ENCODE assay signal across 8 cellular contexts in the genomic region with DNA sequence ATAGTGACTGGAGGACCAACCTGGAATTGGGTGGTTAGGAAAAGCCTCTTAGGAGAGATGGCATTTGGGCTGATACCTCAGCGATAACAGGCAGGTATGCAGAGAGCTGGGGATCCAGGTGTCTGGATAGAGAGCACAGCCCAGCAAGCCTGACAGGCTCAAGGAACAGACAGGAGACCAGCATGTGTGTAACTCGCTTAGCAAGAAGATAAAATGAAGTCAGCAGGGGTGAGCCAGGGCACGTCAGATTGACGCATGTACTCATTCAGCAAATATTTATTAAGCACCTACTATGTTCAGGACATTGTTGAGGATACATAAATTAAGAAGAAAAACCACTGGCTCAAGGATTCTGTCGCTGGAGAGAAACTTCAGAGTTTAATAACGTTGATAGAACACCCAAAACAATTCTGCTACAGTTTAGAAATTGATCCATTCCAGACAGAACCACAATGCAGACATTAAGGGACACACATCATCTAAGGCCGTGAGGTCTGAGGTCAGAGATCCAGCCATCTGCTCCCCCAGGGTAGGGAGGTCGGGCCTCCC. TPM values are rescaled to one million over a fixed set of nuclear protein-coding genes. Genes with fewer than 3 reads are reported as not detected.
DNase-seq lines count a peak whose midpoint lies in the region; ATAC-seq and TF ChIP-seq lines count a peak whose summit lies in the region.

No MANE protein-coding gene starts in this region.

- H3K9me3 Mint-ChIP-seq in type B pancreatic cell = no peaks in the 10 kb centered on the region

- peaks cover 6% of the 10 kb centered on the region for H3K4me1 Mint-ChIP-seq in type B pancreatic cell (ENCODE audit: unreplicated experiment)

- H3K9me3 ChIP-seq in cardiac muscle cell (ENCODE audit: low read depth) = no peaks in the 10 kb centered on the region
- H3K9me3 ChIP-seq in left lung = no peaks in the 10 kb centered on the region

- H3K36me3 ChIP-seq in cardiac muscle cell = no peaks in the 10 kb centered on the region
- no peaks in the 10 kb centered on the region for H3K36me3 ChIP-seq in left lung

- peak overlapping the region; percentile 94 for H3K27ac Mint-ChIP-seq in type B pancreatic cell

- ATAC-seq in Right ventricle myocardium inferior (no peak), left lung (peak; percentile 1)

- intact Hi-C loops in Right ventricle myocardium inferior (cut with DNase I) (loop anchor here (5.0 kb wide), 1 partner anchor 94 kb away; no protein-coding TSS in a partner anchor), left lung (cut with DNase I) (no loop called here)

- no peak for TF ChIP-seq CTCF in cardiac muscle cell (IDR thresholded peaks at IDR 0.05; ENCODE audit: low read depth, low read length)
- TF ChIP-seq CTCF in left lung (IDR thresholded peaks at IDR 0.05) = no peak
- no peak for TF ChIP-seq CTCF in type B pancreatic cell (conservative IDR thresholded peaks at IDR 0.05)

- DNase-seq in cardiac muscle cell (ENCODE audit: low read depth in 1 of 2, low spot score in 1 of 2) (peak in 1 of 2 donors; percentile 30), Right ventricle myocardium inferior (ENCODE audit: missing footprints) (no peak), left lung (no peak), type B pancreatic cell (ENCODE audit: extremely low spot score, unreplicated experiment) (peak; percentile 58), nucleus accumbens (lab: John Stamatoyannopoulos, UW) (no peak), DMS114 treated with DMSO at 0.1 percent for 48 hours (lab: John Stamatoyannopoulos, UW; ENCODE audit: unreplicated experiment) (no peak)
- no peak for DNase-seq in effector CD4-positive, alpha-beta T cell

- H3K27me3 Mint-ChIP-seq in type B pancreatic cell = peaks cover 8% of the 10 kb centered on the region

- peak overlapping the region; percentile 86 for H3K4me3 Mint-ChIP-seq in type B pancreatic cell

- H3K27ac ChIP-seq in cardiac muscle cell (peak overlapping the region; percentile 96), angular gyrus (ENCODE audit: low read depth, low read length) (peak overlapping the region; percentile 98), left lung (peak overlapping the region; percentile 98 to 99)

- H3K36me3 Mint-ChIP-seq in type B pancreatic cell = no peaks in the 10 kb centered on the region

- no peaks in the 10 kb centered on the region for H3K27me3 ChIP-seq in cardiac muscle cell
- no peaks in the 10 kb centered on the region for H3K27me3 ChIP-seq in left lung

- peaks cover 8% of the 10 kb centered on the region for H3K4me1 ChIP-seq in cardiac muscle cell (ENCODE audit: low read depth)
- peaks cover 13 to 51% of the 10 kb centered on the region in 2 donors for H3K4me1 ChIP-seq in left lung

- H3K4me3 ChIP-seq in cardiac muscle cell (peak overlapping the region; percentile 66), left lung (peak overlapping the region; percentile 57 to 70)

RNA-seq across cellular contexts. Expression of a gene that starts 1.1 kb away (rescaled TPM):
- total RNA-seq in cardiac muscle cell = 82.4 and 89.3 TPM in 2 replicates
- 50.7 and 58.6 TPM in 2 replicates for polyA plus RNA-seq in cardiac muscle cell
- 50.0 TPM for total RNA-seq in Right ventricle myocardium inferior
- 10 to 100 TPM; 47.0 to 48.8 TPM for total RNA-seq in left lung
- 20.2 and 25.0 TPM in 2 replicates for total RNA-seq in type B pancreatic cell (ENCODE audit: low replicate concordance)
